Comparison of ENCODE assay signal across 1 cellular context in genomic region chr9:35652829-35653209, GRCh38.
TF ChIP-seq lines count a peak whose summit lies in the region.

No MANE protein-coding gene starts in this region.

TF ChIP-seq in HepG2, 621 proteins besides CTCF, POLR2A, EP300 and RAD21:
- TF ChIP-seq MED1 (CRISPR knock-in tag; IDR thresholded peaks at IDR 0.05) (peak; percentile 2; the same call in 1 of the 2 replicates), ZNF615 (CRISPR knock-in tag; IDR thresholded peaks at IDR 0.05; ENCODE audit: borderline replicate concordance) (no peak)
